8 cellular contexts compared by ENCODE assay signal in the genomic region with DNA sequence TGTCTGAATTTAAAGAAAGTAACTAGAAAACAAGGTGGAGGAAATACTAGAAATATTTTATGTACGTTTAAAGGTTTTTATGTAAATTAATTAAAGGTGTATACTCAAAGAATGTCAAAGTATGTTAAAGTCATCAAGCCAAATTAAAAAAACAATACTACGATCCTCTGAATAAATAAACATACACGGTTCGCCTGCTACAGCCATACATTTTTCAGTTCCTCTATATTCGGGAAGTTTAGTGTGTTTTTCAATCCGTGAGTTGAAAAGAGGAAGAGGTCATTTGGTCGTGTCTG. TPM values are rescaled to one million over a fixed set of nuclear protein-coding genes. Genes with fewer than 3 reads are reported as not detected.
DNase-seq lines count a peak whose midpoint lies in the region; ATAC-seq and TF ChIP-seq lines count a peak whose summit lies in the region.

No MANE protein-coding gene starts in this region.

- 0% methylated on average over 2 of the region's 7 CpGs; no CpG with 5 or more reads in 1 of the 2 experiments for WGBS in mesodermal cell (ENCODE audit: insufficient coverage in 2 of 2), 2 experiments

- H3K4me1 ChIP-seq in left ventricle myocardium inferior (peaks cover 57% of the 10 kb centered on the region), mesodermal cell (ENCODE audit: control insufficient read depth, insufficient read depth, low read length, poor library complexity, severe bottlenecking) (no peaks in the 10 kb centered on the region)

- no peak for ATAC-seq in left ventricle myocardium superior

- no peak for DNase-seq in left ventricle myocardium inferior
- DNase-seq in left ventricle myocardium superior: no peak
- no peak for DNase-seq in midbrain (lab: John Stamatoyannopoulos, UW)
- no peak for DNase-seq in nucleus accumbens (lab: John Stamatoyannopoulos, UW)
- no peak for DNase-seq in globus pallidus (ENCODE audit: low spot score)
- DNase-seq in SW 1271 (lab: John Stamatoyannopoulos, UW): no peak

- no peak for TF ChIP-seq CTCF in left ventricle myocardium inferior (IDR thresholded peaks at IDR 0.05; ENCODE audit: borderline replicate concordance)
- no peak for TF ChIP-seq CTCF in brain (conservative IDR thresholded peaks at IDR 0.05)

- H3K36me3 ChIP-seq in left ventricle myocardium inferior (no peaks in the 10 kb centered on the region), mesodermal cell (ENCODE audit: control insufficient read depth, insufficient read depth, low read length) (peaks cover 8% of the 10 kb centered on the region)

- peaks cover 46% of the 10 kb centered on the region for H3K4me1 Mint-ChIP-seq in brain

- H3K4me3 ChIP-seq in left ventricle myocardium inferior (peak overlapping the region; percentile 90), mesodermal cell (ENCODE audit: extremely low read depth, insufficient read depth, low read length, poor library complexity, severe bottlenecking) (peak overlapping the region; percentile 77)

- no peaks in the 10 kb centered on the region for H3K27me3 ChIP-seq in left ventricle myocardium inferior (ENCODE audit: low read depth)

- H3K36me3 Mint-ChIP-seq in brain: peaks cover 19% of the 10 kb centered on the region

- H3K9me3 Mint-ChIP-seq in brain: peaks cover 0 to 6% (median 0%) of the 10 kb centered on the region in 5 experiments

- H3K27ac ChIP-seq in left ventricle myocardium inferior (replicated peaks): peak overlapping the region; percentile 96
- peak overlapping the region; percentile 25 for H3K27ac ChIP-seq in mesodermal cell (ENCODE audit: low read depth, low read length, severe bottlenecking)

- intact Hi-C loops in left ventricle myocardium inferior (cut with micrococcal nuclease): no loop called here
- intact Hi-C loops in left ventricle myocardium superior (cut with micrococcal nuclease): no loop called here

- H3K27ac Mint-ChIP-seq in brain: peak overlapping the region; percentile 32 to 86 (median 52)

- peaks cover 15% of the 10 kb centered on the region for H3K27me3 Mint-ChIP-seq in brain

- H3K9me3 ChIP-seq in left ventricle myocardium inferior (replicated peaks) (no peaks in the 10 kb centered on the region), mesodermal cell (ENCODE audit: control insufficient read depth, low read length) (no peaks in the 10 kb centered on the region)

- peak overlapping the region; percentile 88 to 94 (median 93) for H3K4me3 Mint-ChIP-seq in brain

RNA-seq across cellular contexts. Expression of gene STX7, which starts 0.6 kb away (rescaled TPM):
- total RNA-seq in left ventricle myocardium inferior: 48.4 TPM
- 59.0 TPM for total RNA-seq in left ventricle myocardium superior
- 25.9 TPM for polyA plus RNA-seq in brain (ENCODE audit: insufficient read depth, low read depth, low replicate concordance)
- 41.3 TPM for polyA plus RNA-seq in mesodermal cell (2013, experiment 1 of 2)
- 31.2 TPM for polyA plus RNA-seq in mesodermal cell (2013, experiment 2 of 2)

RNA-seq across cellular contexts. Expression of gene TAAR9, which starts 25.8 kb away (rescaled TPM):
- total RNA-seq in left ventricle myocardium inferior: not detected
- not detected for total RNA-seq in left ventricle myocardium superior
- not detected for polyA plus RNA-seq in brain (ENCODE audit: insufficient read depth, low read depth, low replicate concordance)
- not detected for polyA plus RNA-seq in mesodermal cell (2013, experiment 1 of 2)
- not detected for polyA plus RNA-seq in mesodermal cell (2013, experiment 2 of 2)

RNA-seq across cellular contexts. Expression of gene TAAR8, which starts 40.2 kb away (rescaled TPM):
- total RNA-seq in left ventricle myocardium inferior (not detected), left ventricle myocardium superior (not detected)
- not detected for polyA plus RNA-seq in brain (ENCODE audit: insufficient read depth, low read depth, low replicate concordance)
- not detected for polyA plus RNA-seq in mesodermal cell (2013, experiment 1 of 2)
- polyA plus RNA-seq in mesodermal cell (2013, experiment 2 of 2): not detected

RNA-seq across cellular contexts. Expression of gene TAAR6, which starts 57.8 kb away (rescaled TPM):
- not detected for total RNA-seq in left ventricle myocardium inferior
- total RNA-seq in left ventricle myocardium superior: not detected
- not detected for polyA plus RNA-seq in brain (ENCODE audit: insufficient read depth, low read depth, low replicate concordance)
- not detected for polyA plus RNA-seq in mesodermal cell (2013, experiment 1 of 2)
- polyA plus RNA-seq in mesodermal cell (2013, experiment 2 of 2): not detected
